ENCODE assay signal across 8 cellular contexts in the genomic region with DNA sequence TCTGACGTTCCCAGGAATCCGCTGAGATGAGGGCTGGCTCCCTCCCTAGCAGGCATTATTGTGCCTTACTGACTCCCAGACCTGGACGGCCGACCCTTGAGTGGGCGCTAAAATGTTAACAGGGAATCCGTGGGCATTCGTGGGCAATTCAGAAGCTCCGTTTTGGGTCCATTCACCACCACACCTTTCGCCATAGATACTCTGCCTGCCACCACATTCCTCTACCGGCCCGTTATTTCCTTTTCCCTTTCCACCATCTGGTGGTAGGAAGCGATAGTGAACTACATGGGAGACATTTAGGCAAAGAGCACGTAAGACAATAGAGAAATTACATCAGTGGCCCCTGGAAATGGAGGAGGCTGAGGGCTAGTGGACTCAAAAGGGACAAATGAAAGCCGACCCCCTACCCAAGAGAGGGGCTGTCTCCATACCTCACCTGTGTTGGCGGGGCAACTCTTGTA. TPM values are rescaled to one million over a fixed set of nuclear protein-coding genes. Genes with fewer than 3 reads are reported as not detected.
DNase-seq lines count a peak whose midpoint lies in the region; ATAC-seq and TF ChIP-seq lines count a peak whose summit lies in the region.

No MANE protein-coding gene starts in this region.

- H3K27ac ChIP-seq in HCT116 (ENCODE audit: low read depth, low read length), result peak overlapping the region; percentile 44; the same call in 1 of the 2 replicates

- POLR2A ChIA-PET in HCT116 (lab: Charles Lee), result no interaction called here

- no peaks in the 10 kb centered on the region for H3K27me3 Mint-ChIP-seq in activated naive CD8-positive, alpha-beta T cell

- peak; percentile 30 for DNase-seq in COLO668 (lab: John Stamatoyannopoulos, UW; ENCODE audit: unreplicated experiment)
- DNase-seq in HCT116 (ENCODE audit: low read depth, low spot score), result peak; percentile 53
- DNase-seq in NOMO-1 (lab: John Stamatoyannopoulos, UW; ENCODE audit: unreplicated experiment in 2 of 2), result peak; percentile 72 to 83
- peak; percentile 34 for DNase-seq in germinal center (ENCODE audit: low spot score)
- DNase-seq in ecto neural progenitor cell (ENCODE audit: low spot score), result no peak

- no peaks in the 10 kb centered on the region for H3K9me2 ChIP-seq in HCT116 (ENCODE audit: insufficient read depth)

- peak overlapping the region; percentile 38; the same call in 1 of the 2 replicates for H3K9ac ChIP-seq in HCT116 (ENCODE audit: low read length)

- no peak for TF ChIP-seq POLR2A in HCT116 (IDR thresholded peaks at IDR 0.05; ENCODE audit: borderline replicate concordance, extremely low read depth, insufficient read depth, insufficient read length)

- peaks cover 13 to 42% of the 10 kb centered on the region in 2 experiments for H3K4me1 ChIP-seq in HCT116 (ENCODE audit: control insufficient read depth in 1 of 2, insufficient read depth in 2 of 2, low read length in 2 of 2)
- no peaks in the 10 kb centered on the region for H3K4me1 ChIP-seq in neuron (ENCODE audit: insufficient read depth, low read length)

- RAD21 ChIA-PET in HCT116 (lab: Charles Lee; ENCODE audit: low non-redundant PET in 1 of 2, low total read pairs in 2 of 2, uncharacterized antibody in 2 of 2, unreplicated experiment in 2 of 2), result interaction anchor here in 1 of 2 experiments (1.0 kb wide), 1 partner anchor 295 kb away, joined by 3 read pairs; no protein-coding TSS in a partner anchor

- peak overlapping the region; percentile 70 for H3K4me3 Mint-ChIP-seq in activated naive CD8-positive, alpha-beta T cell

- CTCF ChIA-PET in HCT116 (lab: Charles Lee), result interaction anchor here (0.6 to 1.7 kb wide), 4 partner anchors 11 to 517 kb away, joined by 3 to 5 read pairs (median 4); no protein-coding TSS in a partner anchor

- H3K4me2 ChIP-seq in HCT116 (ENCODE audit: low read length), result peak overlapping the region; percentile 82

- peaks cover 43% of the 10 kb centered on the region for H3K4me1 Mint-ChIP-seq in activated naive CD8-positive, alpha-beta T cell (ENCODE audit: low read depth)

- H3K36me3 ChIP-seq in HCT116 (ENCODE audit: control insufficient read depth in 1 of 2, insufficient read depth in 2 of 2, low read length in 2 of 2), result no peaks in the 10 kb centered on the region
- no peaks in the 10 kb centered on the region for H3K36me3 ChIP-seq in neuron (ENCODE audit: insufficient read depth, low read length)

- H2AFZ ChIP-seq in HCT116 (ENCODE audit: low read depth, low read length, poor library complexity, severe bottlenecking) (peak overlapping the region; percentile 85), neuron (ENCODE audit: low read depth, low read length) (peak overlapping the region; percentile 72)

- BruUV-seq in HCT116 (replicated peaks; lab: Mats Ljungman, UMichigan), result TSS peak; percentile 48

- no peak for TF ChIP-seq RAD21 in HCT116 (IDR thresholded peaks at IDR 0.05; ENCODE audit: low read depth)

- H4K20me1 ChIP-seq in HCT116 (ENCODE audit: insufficient read depth), result no peaks in the 10 kb centered on the region

- intact Hi-C loops in HCT116 (cut with micrococcal nuclease), result loop anchor here (2.0 to 10.0 kb wide), 4 partner anchors 150 to 354 kb away; no protein-coding TSS in a partner anchor

- H3K4me3 ChIP-seq in HCT116 (replicated peaks in 1 of 2; ENCODE audit: low read depth in 1 of 2, low read length in 2 of 2), result peak overlapping the region; percentile 39 to 54
- peak overlapping the region; percentile 42 for H3K4me3 ChIP-seq in neuron (ENCODE audit: low read length)

- ATAC-seq in HCT116, result peak; percentile 60
- ATAC-seq in GM18502 (IDR thresholded peaks at IDR 0.05; ENCODE audit: poor library complexity, unreplicated experiment), result no peak

- H3K79me2 ChIP-seq in HCT116 (ENCODE audit: insufficient read depth, low read length), result 0 out of 2 replicates have a peak, but pooled peaks cover 9% of the 10 kb centered on the region

- H3K27me3 ChIP-seq in HCT116 (ENCODE audit: insufficient read depth, low read length) (no peaks in the 10 kb centered on the region), neuron (ENCODE audit: insufficient read depth, low read length) (no peaks in the 10 kb centered on the region)

- H3K9me3 Mint-ChIP-seq in activated naive CD8-positive, alpha-beta T cell (ENCODE audit: low read depth), result no peaks in the 10 kb centered on the region

- TF ChIP-seq CTCF in HCT116 (IDR thresholded peaks at IDR 0.05 in 2 of 3, conservative IDR thresholded peaks at IDR 0.05 in 1 of 3; ENCODE audit: borderline replicate concordance in 1 of 3, insufficient read depth in 1 of 3, low read depth in 2 of 3, low read length in 2 of 3), result peak in 2 of 3 experiments; percentile 45 to 47; a peak in 3 of 6 replicates

- H3K27ac Mint-ChIP-seq in activated naive CD8-positive, alpha-beta T cell, result peak overlapping the region; percentile 77

- H3K9me3 ChIP-seq in HCT116 (ENCODE audit: control insufficient read depth in 1 of 2, insufficient read depth in 1 of 2, low read depth in 1 of 2, low read length in 2 of 2) (no peaks in the 10 kb centered on the region), neuron (ENCODE audit: low read length) (no peaks in the 10 kb centered on the region)

- H3K36me3 Mint-ChIP-seq in activated naive CD8-positive, alpha-beta T cell, result no peaks in the 10 kb centered on the region

TF ChIP-seq in HCT116, 20 proteins besides CTCF, POLR2A, EP300 and RAD21:
- TF ChIP-seq MAX (IDR thresholded peaks at IDR 0.05) (no peak), CBX3 (IDR thresholded peaks at IDR 0.05; ENCODE audit: low read depth) (no peak), ELF1 (IDR thresholded peaks at IDR 0.05; ENCODE audit: borderline replicate concordance, low read depth) (no peak), POLR2AphosphoS5 (IDR thresholded peaks at IDR 0.05; ENCODE audit: low read depth, low read length) (peak; percentile 37; the same call in 1 of the 2 replicates), YY1 (IDR thresholded peaks at IDR 0.05; ENCODE audit: extremely low read depth, insufficient replicate concordance, low read depth, low read length) (peak; percentile 44)
TF ChIP-seq in HCT116: peak in this region for 2.

RNA-seq across cellular contexts. Expression of gene SH3KBP1, which starts 1.0 kb away (rescaled TPM):
- total RNA-seq in HCT116 (2021; ENCODE audit: unreplicated experiment), result 51.3 TPM
- 58.8 and 61.3 TPM in 2 replicates for polyA plus RNA-seq in HCT116 (2012)
